Comparison of ENCODE assay signal across 16 cellular contexts in the genomic region with DNA sequence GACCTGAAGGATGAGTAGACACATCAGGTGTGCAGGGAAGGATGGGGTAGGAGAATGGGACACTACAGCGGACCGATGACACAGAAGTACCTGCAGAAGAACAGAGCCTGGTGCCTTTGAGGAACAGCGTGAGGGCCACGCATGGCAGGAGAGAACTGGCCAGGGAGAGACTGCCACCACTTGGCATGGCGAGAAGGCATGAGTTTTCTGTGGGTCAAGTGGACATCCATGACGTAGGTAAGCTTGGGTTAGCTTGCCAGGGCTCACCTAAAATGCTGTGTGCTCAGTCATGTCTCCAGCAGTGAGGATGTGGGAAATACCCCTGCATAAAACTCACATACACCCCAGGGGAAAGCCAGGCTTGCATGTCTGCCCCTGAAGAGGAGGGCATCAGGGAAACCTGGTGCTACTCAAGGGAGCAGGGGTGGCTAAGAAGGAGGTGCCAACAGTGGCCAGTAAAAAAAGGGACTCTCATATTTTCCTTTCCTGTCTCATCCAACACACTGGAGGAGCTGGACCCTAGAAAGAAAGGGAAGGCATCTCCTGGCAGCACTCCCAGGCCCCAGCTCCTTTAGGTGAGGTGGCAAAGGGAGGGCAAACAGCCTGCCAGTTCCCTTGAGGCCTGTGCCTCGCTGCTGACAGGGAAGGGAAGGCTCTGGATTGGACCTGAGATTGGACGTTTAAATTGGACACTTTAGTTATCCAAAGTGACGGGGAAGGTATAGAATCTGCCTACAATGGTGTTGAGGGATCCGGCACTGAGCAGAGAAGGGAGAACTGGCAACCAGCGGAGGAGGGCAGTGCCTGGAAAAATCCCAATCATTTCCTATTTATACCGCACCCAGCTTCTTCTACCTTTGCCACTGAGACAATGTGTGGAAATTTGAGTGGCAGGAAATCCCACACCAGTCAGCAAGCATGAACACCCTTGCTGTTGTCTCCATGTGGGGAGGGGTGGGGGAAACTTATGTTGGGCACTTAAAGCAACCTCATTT.
A peak's percentile ranks its signal among the peaks of the same experiment; 100 is the strongest.
DNase-seq lines count a peak whose midpoint lies in the region; ATAC-seq and TF ChIP-seq lines count a peak whose summit lies in the region.
"Had no signal": no experiment of that assay in that cellular context is flagged by ENCODE, and none has a peak within 500 bp of the region (broad histone marks: within the 10 kb centered on the region; RNA-seq: fewer than 3 reads in every experiment).

No MANE protein-coding gene starts in this region.

- H3K27ac ChIP-seq in right atrium auricular region, result no peak overlapping the region
- H3K27ac ChIP-seq in psoas muscle, result no peak overlapping the region

- no peaks in the 10 kb centered on the region for H3K36me3 Mint-ChIP-seq in endothelial cell (ENCODE audit: low read depth, unreplicated experiment)

- peaks cover 3% of the 10 kb centered on the region for H3K27me3 Mint-ChIP-seq in endothelial cell (ENCODE audit: unreplicated experiment)

- no peaks in the 10 kb centered on the region for H3K36me3 ChIP-seq in right atrium auricular region
- no peaks in the 10 kb centered on the region for H3K36me3 ChIP-seq in psoas muscle (ENCODE audit: insufficient read depth in 1 of 2, low read depth in 1 of 2)

- ATAC-seq in left ventricle myocardium superior (peak; percentile 75), psoas muscle (peak in 3 of 4 donors; percentile 15 to 50 (median 26))
- ATAC-seq: K562, Panc1 had no signal

- no peaks in the 10 kb centered on the region for H3K27me3 ChIP-seq in right atrium auricular region
- H3K27me3 ChIP-seq in psoas muscle (ENCODE audit: insufficient read depth in 3 of 3, low read length in 2 of 3), result no peaks in the 10 kb centered on the region

- no peak for TF ChIP-seq CTCF in right atrium auricular region (IDR thresholded peaks at IDR 0.05)
- TF ChIP-seq CTCF in endothelial cell (IDR thresholded peaks at IDR 0.05; ENCODE audit: unreplicated experiment), result no peak
- TF ChIP-seq CTCF in psoas muscle (IDR thresholded peaks at IDR 0.05), result no peak

- H3K9me3 ChIP-seq in right atrium auricular region, result no peaks in the 10 kb centered on the region
- H3K9me3 ChIP-seq in psoas muscle, result no peaks in the 10 kb centered on the region

- H3K4me1 ChIP-seq in right atrium auricular region (peaks cover 0 to 15% of the 10 kb centered on the region in 2 donors), psoas muscle (peaks cover 31% of the 10 kb centered on the region)

- peaks cover 4% of the 10 kb centered on the region for H3K9me3 Mint-ChIP-seq in endothelial cell (ENCODE audit: unreplicated experiment)

- intact Hi-C loops in left ventricle myocardium superior (cut with micrococcal nuclease) (no loop called here), psoas muscle (cut with DNase I) (loop anchor here in 1 of 2 donors (10.0 kb wide), 1 partner anchor 863 kb away; no protein-coding TSS in a partner anchor)

- DNase-seq in left ventricle myocardium superior, result peak; percentile 24
- DNase-seq in right atrium auricular region (ENCODE audit: low spot score), result no peak
- no peak for DNase-seq in endothelial cell (ENCODE audit: low spot score)
- DNase-seq in psoas muscle, result no peak
- DNase-seq in activated CD4-positive, alpha-beta T cell treated with anti-CD3 and anti-CD28 coated beads, Interleukin-2, amount 50 U/mL, for 4 hours, result no peak
- DNase-seq in stimulated activated CD8-positive, alpha-beta memory T cell treated with anti-CD3 and anti-CD28 coated beads, Interleukin-4, amount 100 ng/mL, for 48 hours, result no peak
- no peak for DNase-seq in kidney glomerular epithelial cell (lab: John Stamatoyannopoulos, UW)
- DNase-seq: C1 segment of cervical spinal cord, NCI-H1436, NCI-H2029, NCI-H2171, NCI-H510A treated with DMSO at 0.1 percent for 48 hours, NCI-H82, SHP77 treated with DMSO at 0.1 percent for 48 hours had no signal

- 58 to 73% (median 60%) methylated on average over 12 of the region's 12 CpGs for WGBS in psoas muscle, 3 donors

- no peak overlapping the region for H3K4me3 ChIP-seq in right atrium auricular region
- no peak overlapping the region for H3K4me3 ChIP-seq in psoas muscle
- H3K4me3 ChIP-seq: K562 had no signal

- H3K27ac Mint-ChIP-seq in endothelial cell (ENCODE audit: unreplicated experiment), result peak overlapping the region; percentile 37

- peaks cover 28% of the 10 kb centered on the region for H3K4me1 Mint-ChIP-seq in endothelial cell (ENCODE audit: unreplicated experiment)

- H3K4me3 Mint-ChIP-seq in endothelial cell (ENCODE audit: unreplicated experiment), result peak overlapping the region; percentile 63
